In genomic region chr15:75455982-75456531, GRCh38 we compare ENCODE assay signal across 8 cellular contexts. TPM values are rescaled to one million over a fixed set of nuclear protein-coding genes. Genes with fewer than 3 reads are reported as not detected.
DNase-seq lines count a peak whose midpoint lies in the region; ATAC-seq and TF ChIP-seq lines count a peak whose summit lies in the region.

No MANE protein-coding gene starts in this region.

- intact Hi-C loops in transverse colon (cut with DNase I; ENCODE audit: low total_unique reads), result loop anchor here (5.0 kb wide), 1 partner anchor 121 kb away; the partner anchor contains the start of gene PTPN9

- WGBS in transverse colon (ENCODE audit: low coverage in 1 of 2), 2 donors, result 2 to 7% methylated on average over 3 to 24 of the region's 24 CpGs

- TF ChIP-seq POLR2A in NB4 (IDR thresholded peaks at IDR 0.05; ENCODE audit: extremely low read depth, insufficient read length) (no peak), transverse colon (IDR thresholded peaks at IDR 0.05) (peak; percentile 54)

- H3K36me3 ChIP-seq in endocrine pancreas (ENCODE audit: control insufficient read depth, insufficient read depth, low read length) (no peaks in the 10 kb centered on the region), transverse colon (no peaks in the 10 kb centered on the region)

- no peak for ATAC-seq in HG03196 (IDR thresholded peaks at IDR 0.05; ENCODE audit: unreplicated experiment)

- in situ Hi-C loops in transverse colon (cut with MboI; ENCODE audit: low pct_ligation_motif_present in 1 of 4, low pct_unique_long_range_greater_than_20kb in 1 of 4, low sequenced_read_pairs in 3 of 4), result loop anchor here in 1 of 4 donors (10.0 kb wide), 1 partner anchor 91 kb away; the partner anchor contains the start of gene MAN2C1

- H3K27me3 ChIP-seq in endocrine pancreas (ENCODE audit: control insufficient read depth, insufficient read depth, low read length), result no peaks in the 10 kb centered on the region
- H3K27me3 ChIP-seq in transverse colon, result no peaks in the 10 kb centered on the region

- peak overlapping the region; percentile 62 for H3K9ac ChIP-seq in endocrine pancreas (ENCODE audit: control insufficient read depth, insufficient read depth, low read length)

- peak overlapping the region; percentile 16 to 100 (median 36) for H3K27ac Mint-ChIP-seq in nephron

- no peaks in the 10 kb centered on the region for H3K9me3 Mint-ChIP-seq in nephron

- H3K9me3 ChIP-seq in endocrine pancreas (ENCODE audit: control insufficient read depth, low read length) (no peaks in the 10 kb centered on the region), transverse colon (no peaks in the 10 kb centered on the region)

- DNase-seq in NCI-H1694 treated with DMSO at 0.1 percent for 48 hours (lab: John Stamatoyannopoulos, UW) (peak; percentile 16), NCI-H1694 (lab: John Stamatoyannopoulos, UW) (no peak), NB4 (ENCODE audit: low read depth) (peak; percentile 81), transverse colon (peak; percentile 64)
- DNase-seq in activated CD4-positive, alpha-beta T cell treated with anti-CD3 and anti-CD28 coated beads, Interleukin-2, amount 50 U/mL, for 1 hour, result peak; percentile 38

- H3K4me1 ChIP-seq in endocrine pancreas (ENCODE audit: control insufficient read depth, insufficient read depth, low read length) (no peaks in the 10 kb centered on the region), transverse colon (peaks cover 0 to 19% (median 19%) of the 10 kb centered on the region in 4 donors)

- H3K27ac ChIP-seq in transverse colon, result peak overlapping the region; percentile 98 to 99 (median 98)

- H3K27me3 Mint-ChIP-seq in nephron (ENCODE audit: low read depth), result no peaks in the 10 kb centered on the region

- no peaks in the 10 kb centered on the region for H3K36me3 Mint-ChIP-seq in nephron (ENCODE audit: low read depth)

- peaks cover 17% of the 10 kb centered on the region for H3K4me1 Mint-ChIP-seq in nephron

- H3K4me3 ChIP-seq in NB4 (ENCODE audit: low read depth, low read length) (peak overlapping the region; percentile 80), endocrine pancreas (ENCODE audit: control insufficient read depth, insufficient read depth, low read length) (peak overlapping the region; percentile 87), transverse colon (peak overlapping the region; percentile 63 to 83 (median 80))

- TF ChIP-seq CTCF in NB4 (IDR thresholded peaks at IDR 0.05; ENCODE audit: low read depth, low read length) (no peak), nephron (IDR thresholded peaks at IDR 0.05; ENCODE audit: unreplicated experiment in 3 of 3) (no peak), transverse colon (IDR thresholded peaks at IDR 0.05) (no peak)

- no peak for TF ChIP-seq EP300 in transverse colon (IDR thresholded peaks at IDR 0.05; ENCODE audit: low read depth)

- peak overlapping the region; percentile 87 to 93 (median 89) for H3K4me3 Mint-ChIP-seq in nephron

RNA-seq across cellular contexts. Expression of gene SIN3A, which starts 4.6 kb away (rescaled TPM):
- 10 to 100 TPM; 39.3 to 88.0 (median 72.6) TPM for total RNA-seq in transverse colon
